In genomic region chr6:159038914-159039884, GRCh38 we compare ENCODE assay signal across 8 cellular contexts. TPM values are rescaled to one million over a fixed set of nuclear protein-coding genes. Genes with fewer than 3 reads are reported as not detected.
DNase-seq lines count a peak whose midpoint lies in the region; ATAC-seq and TF ChIP-seq lines count a peak whose summit lies in the region.

No MANE protein-coding gene starts in this region.

- H3K79me2 ChIP-seq in OCI-LY7 (ENCODE audit: insufficient read depth, low read depth, low read length) (peaks cover 93% of the 10 kb centered on the region), SK-N-SH (ENCODE audit: insufficient read depth) (no peaks in the 10 kb centered on the region)

- H3K9me2 ChIP-seq in OCI-LY7 (ENCODE audit: insufficient read depth, low read length) (no peaks in the 10 kb centered on the region), SK-N-SH (0 out of 2 replicates have a peak, but pooled peaks cover 2% of the 10 kb centered on the region)

- DNase-seq in Right ventricle myocardium superior, result no peak
- no peak for DNase-seq in cardiac septum (ENCODE audit: low spot score)
- DNase-seq in OCI-LY7 (ENCODE audit: low spot score), result peak; percentile 93
- peak; percentile 3 to 74 for DNase-seq in stimulated activated effector memory CD8-positive, alpha-beta T cell treated with anti-CD3 and anti-CD28 coated beads, Interleukin-12 subunit alpha, Interleukin-12 subunit beta, amount 100 ng/mL, for 72 hours (ENCODE audit: low spot score in 2 of 2)
- DNase-seq in SK-N-SH, result no peak
- DNase-seq in COR-L47 (lab: John Stamatoyannopoulos, UW), result no peak

- H3K4me3 ChIP-seq in OCI-LY7 (ENCODE audit: low read depth, low read length, poor library complexity, severe bottlenecking), result peak overlapping the region; percentile 61
- H3K4me3 ChIP-seq in esophagus (ENCODE audit: low read depth in 1 of 2, low read length in 2 of 2), result no peak overlapping the region
- H3K4me3 ChIP-seq in SK-N-SH (ENCODE audit: low read depth in 2 of 2, low read length in 1 of 2), result no peak overlapping the region

- WGBS in esophagus, 2 donors, result 47 to 55% methylated on average over 8 of the region's 8 CpGs
- 65% methylated on average over 8 of the region's 8 CpGs for WGBS in SK-N-SH (ENCODE audit: low lambda C conversion rate)

- CTCF ChIA-PET in OCI-LY7 (lab: Charles Lee; ENCODE audit: unreplicated experiment) (interaction anchor here (0.6 to 2.0 kb wide), 4 partner anchors 17 to 95 kb away, joined by 3 to 12 read pairs (median 8); no protein-coding TSS in a partner anchor), SK-N-SH (lab: Yijun Ruan, JAX) (interaction anchor here (1.2 to 10.7 kb wide), 5 partner anchors 66 to 1843 kb away, joined by 3 to 152 read pairs (median 3); no protein-coding TSS in a partner anchor)

- TSS peak; percentile 75 for BruUV-seq in OCI-LY7 (replicated peaks; lab: Mats Ljungman, UMichigan)

- no peak overlapping the region for H3K9ac ChIP-seq in SK-N-SH

- H3K9me3 Mint-ChIP-seq in stimulated activated effector memory CD8-positive, alpha-beta T cell treated with anti-CD3 and anti-CD28 coated beads, Interleukin-12 subunit alpha, Interleukin-12 subunit beta, amount 100 ng/mL, for 72 hours, result no peaks in the 10 kb centered on the region

- H4K20me1 ChIP-seq in OCI-LY7 (ENCODE audit: insufficient read depth, low read length) (no peaks in the 10 kb centered on the region), SK-N-SH (ENCODE audit: insufficient read depth) (no peaks in the 10 kb centered on the region)

- intact Hi-C loops in Right ventricle myocardium superior (cut with DNase I) (no loop called here), cardiac septum (cut with DNase I) (no loop called here), OCI-LY7 (cut with micrococcal nuclease; ENCODE audit: unreplicated experiment) (loop anchor here (1.0 kb wide), 2 partner anchors 19 to 31 kb away; no protein-coding TSS in a partner anchor)

- H3K4me2 ChIP-seq in OCI-LY7 (ENCODE audit: low read length) (peak overlapping the region; percentile 95), SK-N-SH (no peak overlapping the region)

- H2AFZ ChIP-seq in OCI-LY7 (ENCODE audit: low read length) (no peak overlapping the region), SK-N-SH (ENCODE audit: low read depth) (no peak overlapping the region)

- peak overlapping the region; percentile 98 for H3K27ac Mint-ChIP-seq in stimulated activated effector memory CD8-positive, alpha-beta T cell treated with anti-CD3 and anti-CD28 coated beads, Interleukin-12 subunit alpha, Interleukin-12 subunit beta, amount 100 ng/mL, for 72 hours

- no peaks in the 10 kb centered on the region for H3F3A ChIP-seq in SK-N-SH (replicated peaks; ENCODE audit: insufficient read depth)

- ATAC-seq in Right ventricle myocardium superior (ENCODE audit: poor library complexity) (peak; percentile 43), HG02938 (IDR thresholded peaks at IDR 0.05; ENCODE audit: unreplicated experiment) (peak; percentile 82)
- peak; percentile 79 for ATAC-seq in stimulated activated effector memory CD8-positive, alpha-beta T cell treated with anti-CD3 and anti-CD28 coated beads, Interleukin-12 subunit alpha, Interleukin-12 subunit beta, amount 100 ng/mL, for 72 hours

- POLR2A ChIA-PET in OCI-LY7 (lab: Charles Lee) (interaction anchor here (0.5 to 3.1 kb wide), 28 partner anchors 9 to 722 kb away, joined by 3 to 22 read pairs (median 4); partner anchors contain the start of gene RSPH3), SK-N-SH (lab: Yijun Ruan, JAX) (no interaction called here)

- peaks cover 56% of the 10 kb centered on the region for H3K4me1 ChIP-seq in OCI-LY7 (ENCODE audit: insufficient read depth, low read length, poor library complexity, severe bottlenecking)
- peaks cover 0 to 4% of the 10 kb centered on the region in 2 donors for H3K4me1 ChIP-seq in esophagus (ENCODE audit: control insufficient read depth in 2 of 2, insufficient read depth in 2 of 2, low read length in 1 of 2)
- no peaks in the 10 kb centered on the region; a peak in 1 of 4 replicates for H3K4me1 ChIP-seq in SK-N-SH (ENCODE audit: control insufficient read depth in 1 of 2, insufficient read depth in 2 of 2, low read depth in 1 of 2, low read length in 1 of 2)

- H3K4me1 Mint-ChIP-seq in stimulated activated effector memory CD8-positive, alpha-beta T cell treated with anti-CD3 and anti-CD28 coated beads, Interleukin-12 subunit alpha, Interleukin-12 subunit beta, amount 100 ng/mL, for 72 hours, result peaks cover 65% of the 10 kb centered on the region

- peaks cover 95% of the 10 kb centered on the region for H3K36me3 ChIP-seq in OCI-LY7 (ENCODE audit: insufficient read depth, low read length)
- peaks cover 0 to 4% of the 10 kb centered on the region in 2 donors for H3K36me3 ChIP-seq in esophagus (ENCODE audit: control insufficient read depth in 2 of 2, insufficient read depth in 2 of 2, low read length in 1 of 2)
- H3K36me3 ChIP-seq in SK-N-SH (replicated peaks in 1 of 2; ENCODE audit: control insufficient read depth in 1 of 2, insufficient read depth in 2 of 2, low read length in 1 of 2), result no peaks in the 10 kb centered on the region

- H3K27ac ChIP-seq in OCI-LY7 (ENCODE audit: low read depth, low read length, poor library complexity, severe bottlenecking) (peak overlapping the region; percentile 96), esophagus (ENCODE audit: low read depth in 2 of 2, low read length in 1 of 2) (peak overlapping the region; percentile 89 to 90), SK-N-SH (ENCODE audit: low read depth in 2 of 2, low read length in 1 of 2) (no peak overlapping the region)

- H3K27me3 ChIP-seq in esophagus (ENCODE audit: control insufficient read depth in 1 of 2, insufficient read depth in 2 of 2, low read length in 2 of 2), result no peaks in the 10 kb centered on the region
- peaks cover 12% of the 10 kb centered on the region for H3K27me3 ChIP-seq in SK-N-SH (ENCODE audit: insufficient read depth)

- TF ChIP-seq RAD21 in SK-N-SH (IDR thresholded peaks at IDR 0.05; ENCODE audit: low read length), result no peak

- H3K36me3 Mint-ChIP-seq in stimulated activated effector memory CD8-positive, alpha-beta T cell treated with anti-CD3 and anti-CD28 coated beads, Interleukin-12 subunit alpha, Interleukin-12 subunit beta, amount 100 ng/mL, for 72 hours, result peaks cover 100% of the 10 kb centered on the region

- no peak for TF ChIP-seq CTCF in OCI-LY7 (conservative IDR thresholded peaks at IDR 0.05; ENCODE audit: low read length)
- TF ChIP-seq CTCF in SK-N-SH (IDR thresholded peaks at IDR 0.05), result no peak

- peak overlapping the region; percentile 84 for H3K4me3 Mint-ChIP-seq in stimulated activated effector memory CD8-positive, alpha-beta T cell treated with anti-CD3 and anti-CD28 coated beads, Interleukin-12 subunit alpha, Interleukin-12 subunit beta, amount 100 ng/mL, for 72 hours

- H3K9me3 ChIP-seq in OCI-LY7 (ENCODE audit: low read length), result no peaks in the 10 kb centered on the region
- no peaks in the 10 kb centered on the region for H3K9me3 ChIP-seq in esophagus (ENCODE audit: control insufficient read depth in 2 of 2, insufficient read depth in 1 of 2, low read depth in 1 of 2, low read length in 1 of 2)
- H3K9me3 ChIP-seq in SK-N-SH, result no peaks in the 10 kb centered on the region

- no peak for TF ChIP-seq EP300 in SK-N-SH (IDR thresholded peaks at IDR 0.05; ENCODE audit: borderline replicate concordance in 1 of 2, low read depth in 1 of 2, low read length in 1 of 2)

TF ChIP-seq in SK-N-SH, 30 proteins besides CTCF, POLR2A, EP300 and RAD21:
- TF ChIP-seq IRF3 (IDR thresholded peaks at IDR 0.05; ENCODE audit: low read depth, low read length) (no peak), SIN3A (IDR thresholded peaks at IDR 0.05; ENCODE audit: borderline replicate concordance, low read depth, low read length) (no peak), USF1 (IDR thresholded peaks at IDR 0.05; ENCODE audit: borderline replicate concordance, low read depth) (no peak), RXRA (IDR thresholded peaks at IDR 0.05; ENCODE audit: borderline replicate concordance, low read depth) (no peak)

RNA-seq across cellular contexts. Expression of gene TAGAP, which starts 5.6 kb away (rescaled TPM):
- total RNA-seq in Right ventricle myocardium superior (1.1 TPM), cardiac septum (0.75 TPM), OCI-LY7 (2022) (22.7 and 23.6 TPM in 2 replicates)
- total RNA-seq in OCI-LY7 (2014; rRNA removed; shearing (Covaris generic)), result 25.4 and 30.7 TPM in 2 replicates
- polyA plus RNA-seq in esophagus (under 1 TPM; 0.59 to 0.76 TPM), SK-N-SH (2012; rRNA removed) (not detected in 2 replicates)
- polyA plus RNA-seq in SK-N-SH (2012; cell fraction: cytosol; rRNA removed), result not detected in 2 replicates
- polyA plus RNA-seq in SK-N-SH (2012; cell fraction: nucleus; rRNA removed), result not detected in 2 replicates

RNA-seq across cellular contexts. Expression of gene RSPH3, which starts 39.2 kb away (rescaled TPM):
- total RNA-seq in Right ventricle myocardium superior (9.5 TPM), cardiac septum (8.9 TPM), OCI-LY7 (2022) (6.5 and 6.6 TPM in 2 replicates)
- total RNA-seq in OCI-LY7 (2014; rRNA removed; shearing (Covaris generic)), result 2.7 TPM in 2 replicates
- polyA plus RNA-seq in esophagus (1 to 10 TPM; 6.1 to 6.3 TPM), SK-N-SH (2012; rRNA removed) (2.1 and 2.6 TPM in 2 replicates)
- polyA plus RNA-seq in SK-N-SH (2012; cell fraction: cytosol; rRNA removed), result 2.5 and 2.7 TPM in 2 replicates
- polyA plus RNA-seq in SK-N-SH (2012; cell fraction: nucleus; rRNA removed), result 2.9 and 4.1 TPM in 2 replicates

Comparison
In these comparisons a context has a peak if more than half of its experiments do, and no peak if none do; other contexts are left out.
1. DNase-seq: peak in OCI-LY7 (single experiment) and stimulated activated effector memory CD8-positive, alpha-beta T cell treated with anti-CD3 and anti-CD28 coated beads, Interleukin-12 subunit alpha, Interleukin-12 subunit beta, amount 100 ng/mL, for 72 hours (2 of 2); none in Right ventricle myocardium superior (single experiment), cardiac septum (single experiment), SK-N-SH (single experiment) and COR-L47 (single experiment).
2. H3K27ac ChIP-seq: peak in OCI-LY7 (single experiment) and esophagus (2 of 2); none in SK-N-SH (0 of 2).
3. RNA of gene TAGAP, which starts 5.6 kb away (total RNA-seq): 22.7 to 30.7 TPM in OCI-LY7; 1.1 TPM in Right ventricle myocardium superior (single experiment) and 0.75 TPM in cardiac septum (single experiment); every median in the first group is over 10 times any median in the second.
4. Peak in every context shown above with its lines, with median percentiles within 50 percentile points of each other: ATAC-seq.